Comparison of ENCODE assay signal across 9 cellular contexts in genomic region chr17:40791808-40792436, GRCh38. TPM values are rescaled to one million over a fixed set of nuclear protein-coding genes. Genes with fewer than 3 reads are reported as not detected.
DNase-seq lines count a peak whose midpoint lies in the region; ATAC-seq, FAIRE-seq and TF ChIP-seq lines count a peak whose summit lies in the region.
"Had no signal": no experiment of that assay in that cellular context is flagged by ENCODE, and none has a peak within 500 bp of the region (broad histone marks: within the 10 kb centered on the region; RNA-seq: fewer than 3 reads in every experiment).

No MANE protein-coding gene starts in this region.

- no peaks in the 10 kb centered on the region for H4K20me1 ChIP-seq in HepG2 (ENCODE audit: insufficient read depth, low read length)

- peaks cover 15% of the 10 kb centered on the region for H3K27me3 Mint-ChIP-seq in brain
- H3K27me3 Mint-ChIP-seq in activated naive CD8-positive, alpha-beta T cell treated with anti-CD3 and anti-CD28 coated beads for 36 hours = peaks cover 22% of the 10 kb centered on the region

- no peak overlapping the region for H3K9ac ChIP-seq in HepG2 (ENCODE audit: insufficient read depth, low read depth, low read length)

- no peak overlapping the region for H3K27ac ChIP-seq in HepG2 (ENCODE audit: extremely low read length, insufficient read depth, low read length)

- no peaks in the 10 kb centered on the region for H3K9me3 ChIP-seq in HepG2 (ENCODE audit: low read length)

- WGBS in HepG2 (ENCODE audit: low lambda C conversion rate) = 2% methylated on average over 5 of the region's 5 CpGs

- peak overlapping the region in 1 of 5 experiments; percentile 41 for H3K27ac Mint-ChIP-seq in brain
- no peak overlapping the region for H3K27ac Mint-ChIP-seq in activated naive CD8-positive, alpha-beta T cell treated with anti-CD3 and anti-CD28 coated beads for 36 hours

- TF ChIP-seq CTCF in AG10803 (conservative IDR thresholded peaks at IDR 0.05; ENCODE audit: low read length) (peak; percentile 77), brain (conservative IDR thresholded peaks at IDR 0.05) (peak; percentile 59 to 69), HepG2 (CRISPR knock-in tag; IDR thresholded peaks at IDR 0.05) (peak; percentile 72)

- H3K4me1 ChIP-seq in HepG2 (ENCODE audit: insufficient read depth, low read length) = no peaks in the 10 kb centered on the region

- no peak overlapping the region for H3K4me2 ChIP-seq in HepG2 (ENCODE audit: low read depth, low read length)

- H3K4me1 Mint-ChIP-seq in brain = peaks cover 9% of the 10 kb centered on the region
- peaks cover 2% of the 10 kb centered on the region for H3K4me1 Mint-ChIP-seq in activated naive CD8-positive, alpha-beta T cell treated with anti-CD3 and anti-CD28 coated beads for 36 hours

- H3K36me3 ChIP-seq in HepG2 (replicated peaks in 1 of 2; ENCODE audit: control insufficient read depth in 1 of 2, insufficient read depth in 2 of 2, low read length in 2 of 2) = no peaks in the 10 kb centered on the region

- CTCF ChIA-PET in HepG2 (lab: Yijun Ruan, JAX; ENCODE audit: low intra/inter-chr PET ratio, low total read pairs) = interaction anchor here (2.0 to 3.5 kb wide), 2 partner anchors 173 to 176 kb away, joined by 37 to 44 read pairs; no protein-coding TSS in a partner anchor

- no peak; the same call in 2 of the 3 replicates for ATAC-seq in HepG2

- H2AFZ ChIP-seq in HepG2 (ENCODE audit: low read length) = no peak overlapping the region

- H3K9me3 Mint-ChIP-seq in brain = no peaks in the 10 kb centered on the region
- H3K9me3 Mint-ChIP-seq in activated naive CD8-positive, alpha-beta T cell treated with anti-CD3 and anti-CD28 coated beads for 36 hours = no peaks in the 10 kb centered on the region

- in situ Hi-C loops in KBM-7 (cut with MboI; ENCODE audit: low pct_unique_long_range_greater_than_20kb, low sequenced_read_pairs) = no loop called here
- in situ Hi-C loops in HepG2 (cut with HindIII; ENCODE audit: extremely low pct_ligation_motif_present, low pct_unique_long_range_greater_than_20kb) = loop anchor here (5.0 kb wide), 1 partner anchor 175 kb away; no protein-coding TSS in a partner anchor

- TF ChIP-seq POLR2A in HepG2 (IDR thresholded peaks at IDR 0.05; ENCODE audit: insufficient read depth in 1 of 2, low read depth in 2 of 2, low read length in 2 of 2) = no peak

- no peak overlapping the region for H3K4me3 ChIP-seq in AG10803 (ENCODE audit: low read length)
- H3K4me3 ChIP-seq in HepG2 (replicated peaks in 1 of 3; ENCODE audit: insufficient read depth in 1 of 3, low read depth in 2 of 3, low read length in 3 of 3) = no peak overlapping the region

- DNase-seq in AG10803 (ENCODE audit: low read depth) = peak; percentile 53
- peak; percentile 35 for DNase-seq in KBM-7
- peak; percentile 45 for DNase-seq in HepG2 (ENCODE audit: low spot score)
- DNase-seq in NCI-H2081 (lab: John Stamatoyannopoulos, UW) = no peak
- DNase-seq in anterior cingulate cortex (lab: John Stamatoyannopoulos, UW) = no peak
- no peak for DNase-seq in activated naive CD8-positive, alpha-beta T cell treated with anti-CD3 and anti-CD28 coated beads for 36 hours
- DNase-seq in stimulated activated CD4-positive, alpha-beta T cell treated with anti-CD3 and anti-CD28 coated beads, Interleukin-4, amount 100 ng/mL, for 4 hours = no peak

- peaks cover 0 to 39% of the 10 kb centered on the region in 2 experiments; a peak in 3 of 5 replicates for H3K27me3 ChIP-seq in HepG2 (ENCODE audit: control insufficient read depth in 1 of 2, insufficient read depth in 2 of 2, low read length in 2 of 2)

- TF ChIP-seq EP300 in HepG2 (IDR thresholded peaks at IDR 0.05; ENCODE audit: low read depth in 2 of 2, low read length in 2 of 2) (no peak), HepG2 (CRISPR knock-in tag; IDR thresholded peaks at IDR 0.05; ENCODE audit: borderline replicate concordance) (no peak)

- intact Hi-C loops in HepG2 (cut with micrococcal nuclease; ENCODE audit: unreplicated experiment) = loop anchor here (1.0 kb wide), 2 partner anchors 172 to 177 kb away; no protein-coding TSS in a partner anchor

- peak; percentile 69 for FAIRE-seq in HepG2 (lab: Jason Lieb, UNC)

- no peaks in the 10 kb centered on the region for H3K79me2 ChIP-seq in HepG2 (ENCODE audit: insufficient read depth, low read length)

- H3K4me3 Mint-ChIP-seq in brain = no peak overlapping the region
- H3K4me3 Mint-ChIP-seq in activated naive CD8-positive, alpha-beta T cell treated with anti-CD3 and anti-CD28 coated beads for 36 hours = no peak overlapping the region

- peak; percentile 35; the same call in 1 of the 2 replicates for TF ChIP-seq RAD21 in HepG2 (CRISPR knock-in tag; IDR thresholded peaks at IDR 0.05)

- POLR2A ChIA-PET in HepG2 (lab: Yijun Ruan, JAX) = no interaction called here

- BruUV-seq in HepG2 (replicated peaks; lab: Mats Ljungman, UMichigan) = no TSS peak

- no peaks in the 10 kb centered on the region for H3K36me3 Mint-ChIP-seq in brain
- no peaks in the 10 kb centered on the region for H3K36me3 Mint-ChIP-seq in activated naive CD8-positive, alpha-beta T cell treated with anti-CD3 and anti-CD28 coated beads for 36 hours

RNA-seq across cellular contexts. Expression of gene KRT28, which starts 7.8 kb away (rescaled TPM):
- polyA plus RNA-seq in brain (ENCODE audit: insufficient read depth, low read depth, low replicate concordance) (not detected), HepG2 (2011; rRNA removed) (not detected in 2 replicates)
- not detected in 2 replicates for total RNA-seq in HepG2 (2016; rRNA removed; fragmentation: Illumina TruSeq; extraction: Trizol)
- total RNA-seq in HepG2 (2016; cell fraction: cytosol; rRNA removed; fragmentation: Illumina TruSeq; extraction: Trizol; ENCODE audit: low read depth) = not detected in 2 replicates
- not detected in 2 replicates for total RNA-seq in HepG2 (2016; cell fraction: insoluble cytoplasmic fraction; rRNA removed; fragmentation: Illumina TruSeq; extraction: Trizol)
- total RNA-seq in HepG2 (2016; cell fraction: membrane; rRNA removed; fragmentation: Illumina TruSeq; extraction: Trizol) = not detected in 2 replicates
- total RNA-seq in HepG2 (2016; cell fraction: nucleus; rRNA removed; fragmentation: Illumina TruSeq; extraction: Trizol) = not detected in 2 replicates
- polyA plus RNA-seq in HepG2 (2011; cell fraction: cytosol; rRNA removed) = not detected in 2 replicates
- polyA plus RNA-seq in HepG2 (2011; cell fraction: nucleus; rRNA removed) = not detected in 2 replicates
- polyA plus RNA-seq in HepG2 (2012) = not detected in 2 replicates
- not detected in 2 replicates for polyA plus RNA-seq in HepG2 (2016; cell fraction: cytosol; fragmentation: Illumina TruSeq; extraction: Trizol; ENCODE audit: low read depth)
- not detected in 2 replicates for polyA plus RNA-seq in HepG2 (2016; cell fraction: insoluble cytoplasmic fraction; fragmentation: Illumina TruSeq; extraction: Trizol; ENCODE audit: low read depth)
- not detected in 2 replicates for polyA plus RNA-seq in HepG2 (2016; cell fraction: membrane; fragmentation: Illumina TruSeq; extraction: Trizol; ENCODE audit: low read depth)
- polyA plus RNA-seq in HepG2 (2016; cell fraction: nucleus; fragmentation: Illumina TruSeq; extraction: Trizol; ENCODE audit: insufficient read depth, low read depth) = not detected in 2 replicates
- polyA minus RNA-seq in HepG2 (2011; rRNA and poly(A)+ RNA removed; ENCODE audit: low replicate concordance) = not detected in 2 replicates
- polyA minus RNA-seq in HepG2 (2011; cell fraction: cytosol; rRNA and poly(A)+ RNA removed) = not detected in 2 replicates
- not detected in 2 replicates for polyA minus RNA-seq in HepG2 (2011; cell fraction: nucleus; rRNA and poly(A)+ RNA removed)
- not detected for total RNA-seq in activated naive CD8-positive, alpha-beta T cell treated with anti-CD3 and anti-CD28 coated beads for 36 hours
- polyA plus RNA-seq: adipose tissue had no signal

RNA-seq across cellular contexts. Expression of gene KRT27, which starts 9.6 kb away (rescaled TPM):
- polyA plus RNA-seq in brain (ENCODE audit: insufficient read depth, low read depth, low replicate concordance) (not detected), HepG2 (2011; rRNA removed) (not detected in 2 replicates)
- total RNA-seq in HepG2 (2016; rRNA removed; fragmentation: Illumina TruSeq; extraction: Trizol) = not detected in 2 replicates
- total RNA-seq in HepG2 (2016; cell fraction: cytosol; rRNA removed; fragmentation: Illumina TruSeq; extraction: Trizol; ENCODE audit: low read depth) = not detected in 2 replicates
- not detected in 2 replicates for total RNA-seq in HepG2 (2016; cell fraction: insoluble cytoplasmic fraction; rRNA removed; fragmentation: Illumina TruSeq; extraction: Trizol)
- total RNA-seq in HepG2 (2016; cell fraction: membrane; rRNA removed; fragmentation: Illumina TruSeq; extraction: Trizol) = not detected in 2 replicates
- total RNA-seq in HepG2 (2016; cell fraction: nucleus; rRNA removed; fragmentation: Illumina TruSeq; extraction: Trizol) = not detected in 2 replicates
- polyA plus RNA-seq in HepG2 (2011; cell fraction: cytosol; rRNA removed) = not detected in 2 replicates
- not detected in 2 replicates for polyA plus RNA-seq in HepG2 (2011; cell fraction: nucleus; rRNA removed)
- not detected in 2 replicates for polyA plus RNA-seq in HepG2 (2012)
- polyA plus RNA-seq in HepG2 (2016; cell fraction: cytosol; fragmentation: Illumina TruSeq; extraction: Trizol; ENCODE audit: low read depth) = not detected in 2 replicates
- polyA plus RNA-seq in HepG2 (2016; cell fraction: insoluble cytoplasmic fraction; fragmentation: Illumina TruSeq; extraction: Trizol; ENCODE audit: low read depth) = not detected in 2 replicates
- polyA plus RNA-seq in HepG2 (2016; cell fraction: membrane; fragmentation: Illumina TruSeq; extraction: Trizol; ENCODE audit: low read depth) = not detected in 2 replicates
- not detected in 2 replicates for polyA plus RNA-seq in HepG2 (2016; cell fraction: nucleus; fragmentation: Illumina TruSeq; extraction: Trizol; ENCODE audit: insufficient read depth, low read depth)
- polyA minus RNA-seq in HepG2 (2011; rRNA and poly(A)+ RNA removed; ENCODE audit: low replicate concordance) = not detected in 2 replicates
- not detected in 2 replicates for polyA minus RNA-seq in HepG2 (2011; cell fraction: cytosol; rRNA and poly(A)+ RNA removed)
- not detected in 2 replicates for polyA minus RNA-seq in HepG2 (2011; cell fraction: nucleus; rRNA and poly(A)+ RNA removed)
- not detected for total RNA-seq in activated naive CD8-positive, alpha-beta T cell treated with anti-CD3 and anti-CD28 coated beads for 36 hours

RNA-seq across cellular contexts. Expression of gene KRT26, which starts 19.9 kb away (rescaled TPM):
- polyA plus RNA-seq in brain (ENCODE audit: insufficient read depth, low read depth, low replicate concordance) (not detected), HepG2 (2011; rRNA removed) (not detected in 2 replicates)
- total RNA-seq in HepG2 (2016; rRNA removed; fragmentation: Illumina TruSeq; extraction: Trizol) = not detected in 2 replicates
- total RNA-seq in HepG2 (2016; cell fraction: cytosol; rRNA removed; fragmentation: Illumina TruSeq; extraction: Trizol; ENCODE audit: low read depth) = not detected in 2 replicates
- not detected in 2 replicates for total RNA-seq in HepG2 (2016; cell fraction: insoluble cytoplasmic fraction; rRNA removed; fragmentation: Illumina TruSeq; extraction: Trizol)
- not detected in 2 replicates for total RNA-seq in HepG2 (2016; cell fraction: membrane; rRNA removed; fragmentation: Illumina TruSeq; extraction: Trizol)
- total RNA-seq in HepG2 (2016; cell fraction: nucleus; rRNA removed; fragmentation: Illumina TruSeq; extraction: Trizol) = not detected in 2 replicates
- polyA plus RNA-seq in HepG2 (2011; cell fraction: cytosol; rRNA removed) = not detected in 2 replicates
- polyA plus RNA-seq in HepG2 (2011; cell fraction: nucleus; rRNA removed) = not detected in 2 replicates
- polyA plus RNA-seq in HepG2 (2012) = not detected in 2 replicates
- polyA plus RNA-seq in HepG2 (2016; cell fraction: cytosol; fragmentation: Illumina TruSeq; extraction: Trizol; ENCODE audit: low read depth) = not detected in 2 replicates
- polyA plus RNA-seq in HepG2 (2016; cell fraction: insoluble cytoplasmic fraction; fragmentation: Illumina TruSeq; extraction: Trizol; ENCODE audit: low read depth) = not detected in 2 replicates
- polyA plus RNA-seq in HepG2 (2016; cell fraction: membrane; fragmentation: Illumina TruSeq; extraction: Trizol; ENCODE audit: low read depth) = not detected in 2 replicates
- polyA plus RNA-seq in HepG2 (2016; cell fraction: nucleus; fragmentation: Illumina TruSeq; extraction: Trizol; ENCODE audit: insufficient read depth, low read depth) = not detected in 2 replicates
- not detected in 2 replicates for polyA minus RNA-seq in HepG2 (2011; rRNA and poly(A)+ RNA removed; ENCODE audit: low replicate concordance)
- polyA minus RNA-seq in HepG2 (2011; cell fraction: cytosol; rRNA and poly(A)+ RNA removed) = not detected in 2 replicates
- polyA minus RNA-seq in HepG2 (2011; cell fraction: nucleus; rRNA and poly(A)+ RNA removed) = not detected in 2 replicates
- not detected for total RNA-seq in activated naive CD8-positive, alpha-beta T cell treated with anti-CD3 and anti-CD28 coated beads for 36 hours
- polyA plus RNA-seq: adipose tissue had no signal

RNA-seq across cellular contexts. Expression of gene KRT10, which starts 30.5 kb away (rescaled TPM):
- polyA plus RNA-seq in brain (ENCODE audit: insufficient read depth, low read depth, low replicate concordance) (26.3 TPM), HepG2 (2011; rRNA removed) (23.0 and 27.5 TPM in 2 replicates)
- total RNA-seq in HepG2 (2016; rRNA removed; fragmentation: Illumina TruSeq; extraction: Trizol) = 25.1 and 25.7 TPM in 2 replicates
- 41.7 and 51.6 TPM in 2 replicates for total RNA-seq in HepG2 (2016; cell fraction: cytosol; rRNA removed; fragmentation: Illumina TruSeq; extraction: Trizol; ENCODE audit: low read depth)
- total RNA-seq in HepG2 (2016; cell fraction: insoluble cytoplasmic fraction; rRNA removed; fragmentation: Illumina TruSeq; extraction: Trizol) = 18.1 and 23.6 TPM in 2 replicates
- total RNA-seq in HepG2 (2016; cell fraction: membrane; rRNA removed; fragmentation: Illumina TruSeq; extraction: Trizol) = 45.4 and 53.4 TPM in 2 replicates
- 11.0 and 14.4 TPM in 2 replicates for total RNA-seq in HepG2 (2016; cell fraction: nucleus; rRNA removed; fragmentation: Illumina TruSeq; extraction: Trizol)
- 12.7 and 15.6 TPM in 2 replicates for polyA plus RNA-seq in HepG2 (2011; cell fraction: cytosol; rRNA removed)
- polyA plus RNA-seq in HepG2 (2011; cell fraction: nucleus; rRNA removed) = 3.8 and 4.3 TPM in 2 replicates
- 43.3 and 55.8 TPM in 2 replicates for polyA plus RNA-seq in HepG2 (2012)
- 133 and 205 TPM in 2 replicates for polyA plus RNA-seq in HepG2 (2016; cell fraction: cytosol; fragmentation: Illumina TruSeq; extraction: Trizol; ENCODE audit: low read depth)
- polyA plus RNA-seq in HepG2 (2016; cell fraction: insoluble cytoplasmic fraction; fragmentation: Illumina TruSeq; extraction: Trizol; ENCODE audit: low read depth) = 41.5 and 58.8 TPM in 2 replicates
- 89.5 and 131 TPM in 2 replicates for polyA plus RNA-seq in HepG2 (2016; cell fraction: membrane; fragmentation: Illumina TruSeq; extraction: Trizol; ENCODE audit: low read depth)
- polyA plus RNA-seq in HepG2 (2016; cell fraction: nucleus; fragmentation: Illumina TruSeq; extraction: Trizol; ENCODE audit: insufficient read depth, low read depth) = 41.1 and 42.9 TPM in 2 replicates
- 0.64 and 16.3 TPM in 2 replicates for polyA minus RNA-seq in HepG2 (2011; rRNA and poly(A)+ RNA removed; ENCODE audit: low replicate concordance)
- 1.8 and 4.3 TPM in 2 replicates for polyA minus RNA-seq in HepG2 (2011; cell fraction: cytosol; rRNA and poly(A)+ RNA removed)
- polyA minus RNA-seq in HepG2 (2011; cell fraction: nucleus; rRNA and poly(A)+ RNA removed) = 2.2 and 3.5 TPM in 2 replicates
- total RNA-seq in activated naive CD8-positive, alpha-beta T cell treated with anti-CD3 and anti-CD28 coated beads for 36 hours = 10 to 100 TPM; 41.9 to 48.6 TPM

RNA-seq across cellular contexts. Expression of gene KRT25, which starts 36.8 kb away (rescaled TPM):
- not detected for polyA plus RNA-seq in brain (ENCODE audit: insufficient read depth, low read depth, low replicate concordance)
- total RNA-seq in HepG2 (2016; rRNA removed; fragmentation: Illumina TruSeq; extraction: Trizol) = not detected in 2 replicates
- total RNA-seq in HepG2 (2016; cell fraction: cytosol; rRNA removed; fragmentation: Illumina TruSeq; extraction: Trizol; ENCODE audit: low read depth) = not detected in 2 replicates
- total RNA-seq in HepG2 (2016; cell fraction: insoluble cytoplasmic fraction; rRNA removed; fragmentation: Illumina TruSeq; extraction: Trizol) = not detected in 2 replicates
- not detected in 2 replicates for total RNA-seq in HepG2 (2016; cell fraction: membrane; rRNA removed; fragmentation: Illumina TruSeq; extraction: Trizol)
- total RNA-seq in HepG2 (2016; cell fraction: nucleus; rRNA removed; fragmentation: Illumina TruSeq; extraction: Trizol) = not detected in 2 replicates
- not detected in 2 replicates for polyA plus RNA-seq in HepG2 (2011; rRNA removed)
- not detected in 2 replicates for polyA plus RNA-seq in HepG2 (2011; cell fraction: cytosol; rRNA removed)
- polyA plus RNA-seq in HepG2 (2011; cell fraction: nucleus; rRNA removed) = not detected in 2 replicates
- not detected in 2 replicates for polyA plus RNA-seq in HepG2 (2012)
- not detected in 2 replicates for polyA plus RNA-seq in HepG2 (2016; cell fraction: cytosol; fragmentation: Illumina TruSeq; extraction: Trizol; ENCODE audit: low read depth)
- polyA plus RNA-seq in HepG2 (2016; cell fraction: insoluble cytoplasmic fraction; fragmentation: Illumina TruSeq; extraction: Trizol; ENCODE audit: low read depth) = not detected in 2 replicates
- not detected in 2 replicates for polyA plus RNA-seq in HepG2 (2016; cell fraction: membrane; fragmentation: Illumina TruSeq; extraction: Trizol; ENCODE audit: low read depth)
- polyA plus RNA-seq in HepG2 (2016; cell fraction: nucleus; fragmentation: Illumina TruSeq; extraction: Trizol; ENCODE audit: insufficient read depth, low read depth) = not detected in 2 replicates
- not detected in 2 replicates for polyA minus RNA-seq in HepG2 (2011; rRNA and poly(A)+ RNA removed; ENCODE audit: low replicate concordance)
- not detected in 2 replicates for polyA minus RNA-seq in HepG2 (2011; cell fraction: cytosol; rRNA and poly(A)+ RNA removed)
- polyA minus RNA-seq in HepG2 (2011; cell fraction: nucleus; rRNA and poly(A)+ RNA removed) = not detected in 2 replicates
- total RNA-seq in activated naive CD8-positive, alpha-beta T cell treated with anti-CD3 and anti-CD28 coated beads for 36 hours = not detected
- polyA plus RNA-seq: adipose tissue had no signal

Comparison
In these comparisons a context has a peak if more than half of its experiments do, and no peak if none do; other contexts are left out.
1. DNase-seq: peak in AG10803 (single experiment), KBM-7 (single experiment) and HepG2 (single experiment); none in NCI-H2081 (0 of 2), anterior cingulate cortex (0 of 58), activated naive CD8-positive, alpha-beta T cell treated with anti-CD3 and anti-CD28 coated beads for 36 hours (single experiment) and stimulated activated CD4-positive, alpha-beta T cell treated with anti-CD3 and anti-CD28 coated beads, Interleukin-4, amount 100 ng/mL, for 4 hours (0 of 2).
2. Peak in every context shown above with its lines, with median percentiles within 50 percentile points of each other: CTCF ChIP-seq.